Comparison of ENCODE assay signal across 15 cellular contexts in the genomic region with DNA sequence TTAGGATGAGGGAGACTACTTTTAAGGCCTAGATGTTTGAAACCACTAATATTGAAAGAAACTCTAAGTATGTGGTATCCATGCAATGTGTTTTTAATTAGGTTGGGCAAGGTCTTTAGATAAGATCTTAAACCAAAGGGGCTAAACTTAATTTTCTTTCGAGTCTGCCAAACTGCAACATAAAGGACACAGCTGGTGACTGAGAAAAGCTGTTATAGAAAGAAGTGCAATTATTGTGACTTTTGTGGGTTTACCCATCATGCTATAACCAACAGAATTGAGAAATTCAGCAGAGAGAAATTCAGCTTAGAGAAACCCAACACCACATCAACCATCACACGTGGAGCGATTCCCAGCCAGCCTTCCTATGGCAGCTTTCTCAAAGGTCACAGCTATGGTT.
DNase-seq lines count a peak whose midpoint lies in the region; ATAC-seq and TF ChIP-seq lines count a peak whose summit lies in the region.
"Had no signal": no experiment of that assay in that cellular context is flagged by ENCODE, and none has a peak within 500 bp of the region (broad histone marks: within the 10 kb centered on the region; RNA-seq: fewer than 3 reads in every experiment).

No MANE protein-coding gene starts in this region.

- H3K36me3 Mint-ChIP-seq in stimulated activated effector memory CD8-positive, alpha-beta T cell treated with anti-CD3 and anti-CD28 coated beads, Interleukin-12 subunit alpha, Interleukin-12 subunit beta, amount 100 ng/mL, for 72 hours = no peaks in the 10 kb centered on the region
- no peaks in the 10 kb centered on the region for H3K36me3 Mint-ChIP-seq in activated naive CD4-positive, alpha-beta T cell treated with anti-CD3 and anti-CD28 coated beads for 36 hours (ENCODE audit: low read depth)
- H3K36me3 Mint-ChIP-seq: CD4-positive, alpha-beta memory T cell had no signal

- H3K4me3 ChIP-seq in HFF-Myc (replicated peaks; ENCODE audit: low read depth, low read length) = no peak overlapping the region
- H3K4me3 ChIP-seq in adipocyte (ENCODE audit: low read length) = no peak overlapping the region
- H3K4me3 ChIP-seq in retinal pigment epithelial cell (ENCODE audit: low read length) = no peak overlapping the region

- ATAC-seq in stimulated activated effector memory CD8-positive, alpha-beta T cell treated with anti-CD3 and anti-CD28 coated beads, Interleukin-12 subunit alpha, Interleukin-12 subunit beta, amount 100 ng/mL, for 72 hours = no peak

- CTCF ChIA-PET in activated naive CD4-positive, alpha-beta T cell treated with anti-CD3 and anti-CD28 coated beads for 36 hours (lab: Charles Lee) = interaction anchor here (0.6 to 1.9 kb wide), 2 partner anchors 19 to 212 kb away, joined by 3 to 9 read pairs; no protein-coding TSS in a partner anchor

- intact Hi-C loops in activated naive CD4-positive, alpha-beta T cell treated with anti-CD3 and anti-CD28 coated beads for 36 hours (cut with micrococcal nuclease) = no loop called here

- no peak overlapping the region for H3K27ac Mint-ChIP-seq in stimulated activated effector memory CD8-positive, alpha-beta T cell treated with anti-CD3 and anti-CD28 coated beads, Interleukin-12 subunit alpha, Interleukin-12 subunit beta, amount 100 ng/mL, for 72 hours
- no peak overlapping the region for H3K27ac Mint-ChIP-seq in activated naive CD4-positive, alpha-beta T cell treated with anti-CD3 and anti-CD28 coated beads for 36 hours
- H3K27ac Mint-ChIP-seq: CD4-positive, alpha-beta memory T cell; H9 had no signal

- H3K9ac ChIP-seq in adipocyte (ENCODE audit: low read length) = no peak overlapping the region

- no peaks in the 10 kb centered on the region for H3K4me1 Mint-ChIP-seq in stimulated activated effector memory CD8-positive, alpha-beta T cell treated with anti-CD3 and anti-CD28 coated beads, Interleukin-12 subunit alpha, Interleukin-12 subunit beta, amount 100 ng/mL, for 72 hours
- no peaks in the 10 kb centered on the region for H3K4me1 Mint-ChIP-seq in activated naive CD4-positive, alpha-beta T cell treated with anti-CD3 and anti-CD28 coated beads for 36 hours (ENCODE audit: low read depth)
- H3K4me1 Mint-ChIP-seq: CD4-positive, alpha-beta memory T cell; H9 had no signal

- H3K9me3 Mint-ChIP-seq in stimulated activated effector memory CD8-positive, alpha-beta T cell treated with anti-CD3 and anti-CD28 coated beads, Interleukin-12 subunit alpha, Interleukin-12 subunit beta, amount 100 ng/mL, for 72 hours = peaks cover 3% of the 10 kb centered on the region
- peaks cover 3% of the 10 kb centered on the region for H3K9me3 Mint-ChIP-seq in activated naive CD4-positive, alpha-beta T cell treated with anti-CD3 and anti-CD28 coated beads for 36 hours
- H3K9me3 Mint-ChIP-seq: H9 had no signal

- no peaks in the 10 kb centered on the region for H3K4me1 ChIP-seq in adipocyte (ENCODE audit: control insufficient read depth, insufficient read depth, low read length)

- H3K27me3 Mint-ChIP-seq in activated naive CD4-positive, alpha-beta T cell treated with anti-CD3 and anti-CD28 coated beads for 36 hours (ENCODE audit: low read depth) = peaks cover 21% of the 10 kb centered on the region

- TF ChIP-seq CTCF in HFF-Myc (IDR thresholded peaks at IDR 0.05; ENCODE audit: low read depth, low read length, missing control alignments) (no peak), retinal pigment epithelial cell (conservative IDR thresholded peaks at IDR 0.05; ENCODE audit: low read depth, low read length) (no peak)

- no peaks in the 10 kb centered on the region for H3K27me3 ChIP-seq in adipocyte (replicated peaks; ENCODE audit: control insufficient read depth, insufficient read depth, low read length)

- H3K36me3 ChIP-seq in adipocyte (ENCODE audit: control insufficient read depth, insufficient read depth, low read length, severe bottlenecking) = peaks cover 5% of the 10 kb centered on the region

- no peaks in the 10 kb centered on the region for H3K9me3 ChIP-seq in adipocyte (ENCODE audit: control insufficient read depth, low read length)

- peak; percentile 56 for DNase-seq in HFF-Myc (ENCODE audit: extremely low read depth, low read depth)
- peak; percentile 92 for DNase-seq in adipocyte (ENCODE audit: low read depth)
- DNase-seq in fibroblast of peridontal ligament (ENCODE audit: extremely low read depth) = peak; percentile 90
- DNase-seq in retinal pigment epithelial cell (ENCODE audit: low read depth) = peak; percentile 48
- no peak for DNase-seq in stimulated activated effector memory CD8-positive, alpha-beta T cell treated with anti-CD3 and anti-CD28 coated beads, Interleukin-12 subunit alpha, Interleukin-12 subunit beta, amount 100 ng/mL, for 72 hours (ENCODE audit: low spot score in 2 of 2)
- no peak for DNase-seq in OCI-M1 (lab: John Stamatoyannopoulos, UW)
- DNase-seq in activated naive CD4-positive, alpha-beta T cell treated with anti-CD3 and anti-CD28 coated beads for 36 hours = no peak
- DNase-seq in occipital lobe (lab: John Stamatoyannopoulos, UW) = no peak
- DNase-seq: Calu3; CD4-positive, alpha-beta memory T cell; H9; NCI-H187; NCI-H345; NCI-H526; SHP77 treated with DMSO at 0.1 percent for 48 hours had no signal

- no peak overlapping the region for H3K4me3 Mint-ChIP-seq in stimulated activated effector memory CD8-positive, alpha-beta T cell treated with anti-CD3 and anti-CD28 coated beads, Interleukin-12 subunit alpha, Interleukin-12 subunit beta, amount 100 ng/mL, for 72 hours
- no peak overlapping the region for H3K4me3 Mint-ChIP-seq in activated naive CD4-positive, alpha-beta T cell treated with anti-CD3 and anti-CD28 coated beads for 36 hours
- H3K4me3 Mint-ChIP-seq: CD4-positive, alpha-beta memory T cell; H9 had no signal

Comparison
In these comparisons a context has a peak if more than half of its experiments do, and no peak if none do; other contexts are left out.
1. DNase-seq: peak in HFF-Myc (single experiment), adipocyte (single experiment), fibroblast of peridontal ligament (single experiment) and retinal pigment epithelial cell (single experiment); none in stimulated activated effector memory CD8-positive, alpha-beta T cell treated with anti-CD3 and anti-CD28 coated beads, Interleukin-12 subunit alpha, Interleukin-12 subunit beta, amount 100 ng/mL, for 72 hours (0 of 2), OCI-M1 (single experiment), activated naive CD4-positive, alpha-beta T cell treated with anti-CD3 and anti-CD28 coated beads for 36 hours (single experiment) and occipital lobe (single experiment).